ENCODE assay signal across 1 cellular context in genomic region chr2:69683170-69683971, GRCh38.
TF ChIP-seq lines count a peak whose summit lies in the region.

No MANE protein-coding gene starts in this region.

TF ChIP-seq in K562, 482 proteins besides CTCF, POLR2A, EP300 and RAD21 (continued from another document and continues in another):
- TF ChIP-seq ZNF318 (IDR thresholded peaks at IDR 0.05; ENCODE audit: borderline replicate concordance in 1 of 2, low read depth in 1 of 2) = peak in 1 of 2 experiments; percentile 87; a peak in 2 of 4 replicates
- TF ChIP-seq BDP1 (IDR thresholded peaks at IDR 0.05; ENCODE audit: insufficient read depth, insufficient read length) = no peak
- no peak for TF ChIP-seq HNRNPLL (IDR thresholded peaks at IDR 0.05; ENCODE audit: low read depth, low read length, poor library complexity, severe bottlenecking)
- peak; percentile 91 for TF ChIP-seq MEIS2 (IDR thresholded peaks at IDR 0.05; ENCODE audit: partially characterized antibody)
- no peak for TF ChIP-seq WHSC1 (IDR thresholded peaks at IDR 0.05; ENCODE audit: low read length)
- TF ChIP-seq ZNF551 (CRISPR knock-in tag; IDR thresholded peaks at IDR 0.05) = no peak
- peak; percentile 83 for TF ChIP-seq PKNOX1 (IDR thresholded peaks at IDR 0.05)
- peak; percentile 4; the same call in 1 of the 2 replicates for TF ChIP-seq NFE2 (IDR thresholded peaks at IDR 0.05; ENCODE audit: low read depth)
- TF ChIP-seq ZNF12 (CRISPR knock-in tag; IDR thresholded peaks at IDR 0.05) = no peak
- TF ChIP-seq HMG20A (CRISPR knock-in tag; conservative IDR thresholded peaks at IDR 0.05) = no peak
- TF ChIP-seq ZKSCAN3 (CRISPR knock-in tag; IDR thresholded peaks at IDR 0.05) = no peak
- TF ChIP-seq MEF2D (tag; conservative IDR thresholded peaks at IDR 0.05; ENCODE audit: low read depth) = 0 out of 2 replicates have a peak, but pooled peaks have one; percentile 39
- peak; percentile 84; the same call in 1 of the 2 replicates for TF ChIP-seq FOXM1 (IDR thresholded peaks at IDR 0.05; ENCODE audit: low read depth)
- no peak for TF ChIP-seq FOXM1 (CRISPR knock-in tag; IDR thresholded peaks at IDR 0.05; ENCODE audit: low read depth)
- no peak for TF ChIP-seq ZNF239 (CRISPR knock-in tag; IDR thresholded peaks at IDR 0.05)
- TF ChIP-seq BRD9 (IDR thresholded peaks at IDR 0.05; ENCODE audit: low read depth, partially characterized antibody) = peak; percentile 62
- peak; percentile 68; the same call in 1 of the 2 replicates for TF ChIP-seq GATAD2A (IDR thresholded peaks at IDR 0.05)
- no peak for TF ChIP-seq ZNF395 (CRISPR knock-in tag; IDR thresholded peaks at IDR 0.05)
- TF ChIP-seq PYGO2 (tag; IDR thresholded peaks at IDR 0.05) = no peak
- peak; percentile 57; the same call in 1 of the 2 replicates for TF ChIP-seq SMARCC2 (IDR thresholded peaks at IDR 0.05; ENCODE audit: low read depth)
- TF ChIP-seq LEF1 (IDR thresholded peaks at IDR 0.05) = peak; percentile 66; the same call in 1 of the 2 replicates
- 0 out of 2 replicates have a peak, but pooled peaks have one; percentile 49 for TF ChIP-seq GATAD2B (IDR thresholded peaks at IDR 0.05; ENCODE audit: borderline replicate concordance)
- TF ChIP-seq NCOR1 (IDR thresholded peaks at IDR 0.05) = 0 out of 2 replicates have a peak, but pooled peaks have one; percentile 29
- 0 out of 2 replicates have a peak, but pooled peaks have one; percentile 39 for TF ChIP-seq LCOR (CRISPR knock-in tag; IDR thresholded peaks at IDR 0.05)
- peak in 1 of 2 experiments; percentile 53 for TF ChIP-seq AFF1 (IDR thresholded peaks at IDR 0.05; ENCODE audit: low read depth in 1 of 2, partially characterized antibody in 2 of 2)
- TF ChIP-seq TAF9B (IDR thresholded peaks at IDR 0.05; ENCODE audit: partially characterized antibody) = peak; percentile 53
- no peak for TF ChIP-seq NFIX (CRISPR knock-in tag; IDR thresholded peaks at IDR 0.05; ENCODE audit: low read depth)
- peak; percentile 89 for TF ChIP-seq SMARCE1 (IDR thresholded peaks at IDR 0.05)
- TF ChIP-seq TBL1XR1 (IDR thresholded peaks at IDR 0.05; ENCODE audit: low read length in 2 of 2) = peak in 1 of 2 experiments; percentile 65; a peak in 1 of 4 replicates
- peak; percentile 41; the same call in 1 of the 2 replicates for TF ChIP-seq CHAMP1 (IDR thresholded peaks at IDR 0.05)
- TF ChIP-seq ZNF507 (tag; conservative IDR thresholded peaks at IDR 0.05) = no peak
- TF ChIP-seq ARID1B (IDR thresholded peaks at IDR 0.05) = peak; percentile 83
- TF ChIP-seq ZNF212 (CRISPR knock-in tag; IDR thresholded peaks at IDR 0.05) = no peak
- TF ChIP-seq KLF13 (tag; IDR thresholded peaks at IDR 0.05; ENCODE audit: borderline replicate concordance, low read depth) = no peak
- 0 out of 2 replicates have a peak, but pooled peaks have one; percentile 54 for TF ChIP-seq BRD4 (IDR thresholded peaks at IDR 0.05)
- peak; percentile 43; the same call in 1 of the 2 replicates for TF ChIP-seq GATA2 (CRISPR knock-in tag; IDR thresholded peaks at IDR 0.05)
- TF ChIP-seq CBFA2T3 (IDR thresholded peaks at IDR 0.05) = peak; percentile 53; the same call in 1 of the 2 replicates
- TF ChIP-seq NCOA1 (IDR thresholded peaks at IDR 0.05; ENCODE audit: low read depth) = peak; percentile 67; the same call in 1 of the 2 replicates
- 0 out of 4 replicates have a peak, but pooled peaks of 1 of the 2 experiments have one; percentile 15 for TF ChIP-seq FOXA3 (CRISPR knock-in tag; conservative IDR thresholded peaks at IDR 0.05 in 1 of 2, IDR thresholded peaks at IDR 0.05 in 1 of 2)
- no peak for TF ChIP-seq ZNF586 (CRISPR knock-in tag; conservative IDR thresholded peaks at IDR 0.05)
- peak; percentile 54 for TF ChIP-seq EP400 (IDR thresholded peaks at IDR 0.05)
- TF ChIP-seq GABPA (tag; conservative IDR thresholded peaks at IDR 0.05; ENCODE audit: low read depth) = peak; percentile 37; the same call in 1 of the 2 replicates
- no peak for TF ChIP-seq CCAR2 (IDR thresholded peaks at IDR 0.05; ENCODE audit: low read depth, low read length)
- peak; percentile 98 for TF ChIP-seq ATF7 (IDR thresholded peaks at IDR 0.05)
- peak; percentile 35; the same call in 1 of the 2 replicates for TF ChIP-seq ETV1 (tag; conservative IDR thresholded peaks at IDR 0.05; ENCODE audit: low read depth)
- peak; percentile 92 for TF ChIP-seq JUN (IDR thresholded peaks at IDR 0.05; ENCODE audit: borderline replicate concordance, low read depth, low read length)
- no peak for TF ChIP-seq JUN (CRISPR knock-in tag; IDR thresholded peaks at IDR 0.05; ENCODE audit: borderline replicate concordance)
- TF ChIP-seq ELF1 (tag; IDR thresholded peaks at IDR 0.05) = peak; percentile 34; the same call in 1 of the 2 replicates
- TF ChIP-seq NR3C1 (CRISPR knock-in tag; IDR thresholded peaks at IDR 0.05) = no peak
- TF ChIP-seq FOXJ2 (tag; IDR thresholded peaks at IDR 0.05) = peak; percentile 72; the same call in 1 of the 2 replicates
- TF ChIP-seq CC2D1A (IDR thresholded peaks at IDR 0.05) = peak; percentile 17; the same call in 1 of the 2 replicates
- peak; percentile 94 for TF ChIP-seq JUND (IDR thresholded peaks at IDR 0.05; ENCODE audit: borderline replicate concordance, low read depth, low read length)
- TF ChIP-seq JUND (tag; IDR thresholded peaks at IDR 0.05; ENCODE audit: borderline replicate concordance, low read depth, low read length) = peak; percentile 95
- TF ChIP-seq KDM2B (CRISPR knock-in tag; IDR thresholded peaks at IDR 0.05) = no peak
- TF ChIP-seq GTF2F1 (IDR thresholded peaks at IDR 0.05; ENCODE audit: low read depth, low read length) = no peak
- TF ChIP-seq TEAD4 (IDR thresholded peaks at IDR 0.05; ENCODE audit: low read length) = peak; percentile 73; the same call in 1 of the 2 replicates
- no peak for TF ChIP-seq TEAD4 (CRISPR knock-in tag; IDR thresholded peaks at IDR 0.05; ENCODE audit: borderline replicate concordance)
- peak; percentile 57 for TF ChIP-seq HDAC3 (IDR thresholded peaks at IDR 0.05; ENCODE audit: borderline replicate concordance, partially characterized antibody)
- peak; percentile 29; the same call in 1 of the 2 replicates for TF ChIP-seq NFIC (IDR thresholded peaks at IDR 0.05)
